8 cellular contexts compared by ENCODE assay signal in genomic region chr3:97823503-97824004, GRCh38. TPM values are rescaled to one million over a fixed set of nuclear protein-coding genes. Genes with fewer than 3 reads are reported as not detected.
DNase-seq lines count a peak whose midpoint lies in the region; ATAC-seq, FAIRE-seq and TF ChIP-seq lines count a peak whose summit lies in the region.

No MANE protein-coding gene starts in this region.

- FAIRE-seq in RCC 7860 (lab: Jason Lieb, UNC) = no peak

- H3K4me3 ChIP-seq in uterus = peak overlapping the region; percentile 80 to 83

- H3K4me1 Mint-ChIP-seq in MCF 10A (ENCODE audit: insufficient read depth, unreplicated experiment) = peaks cover 22% of the 10 kb centered on the region

- H3K27me3 ChIP-seq in uterus = no peaks in the 10 kb centered on the region

- H3K36me3 Mint-ChIP-seq in MCF 10A (ENCODE audit: insufficient read depth, unreplicated experiment) = no peaks in the 10 kb centered on the region

- H3K4me1 ChIP-seq in uterus = no peaks in the 10 kb centered on the region

- H3K36me3 ChIP-seq in uterus = no peaks in the 10 kb centered on the region

- no TSS peak for BruUV-seq in MCF 10A (replicated peaks; lab: Mats Ljungman, UMichigan)

- H3K9me3 ChIP-seq in uterus = no peaks in the 10 kb centered on the region

- peak; percentile 23 for ATAC-seq in Right ventricle myocardium superior (ENCODE audit: poor library complexity)
- no peak for ATAC-seq in Right ventricle myocardium inferior

- CTCF ChIA-PET in MCF 10A (lab: Yijun Ruan, JAX) (interaction anchor here (0.6 to 2.3 kb wide), 7 partner anchors 18 to 196 kb away, joined by 4 to 9 read pairs (median 4); no protein-coding TSS in a partner anchor), GM10248 (lab: Yijun Ruan, JAX) (interaction anchor here (1.0 to 3.2 kb wide), 5 partner anchors 8 to 101 kb away, joined by 3 to 12 read pairs (median 3); no protein-coding TSS in a partner anchor)

- H3K4me3 Mint-ChIP-seq in MCF 10A (ENCODE audit: unreplicated experiment) = peak overlapping the region; percentile 91

- no peaks in the 10 kb centered on the region for H3K9me3 Mint-ChIP-seq in MCF 10A (ENCODE audit: unreplicated experiment)

- TF ChIP-seq POLR2A in uterus (IDR thresholded peaks at IDR 0.05) = no peak

- DNase-seq in Right ventricle myocardium superior = peak; percentile 51
- no peak for DNase-seq in Right ventricle myocardium inferior (ENCODE audit: missing footprints)
- no peak for DNase-seq in MCF 10A (ENCODE audit: unreplicated experiment)
- peak; percentile 58 for DNase-seq in midbrain (lab: John Stamatoyannopoulos, UW)
- DNase-seq in uterus = no peak
- no peak for DNase-seq in RCC 7860 (ENCODE audit: low spot score)
- DNase-seq in NAMALWA (ENCODE audit: low spot score) = no peak
- no peak for DNase-seq in GM10248 (ENCODE audit: extremely low spot score)

- peak overlapping the region; percentile 81 for H3K27ac Mint-ChIP-seq in MCF 10A (ENCODE audit: low read depth, unreplicated experiment)

- intact Hi-C loops in Right ventricle myocardium superior (cut with DNase I) = loop anchor here (10.0 kb wide), 1 partner anchor 111 kb away; no protein-coding TSS in a partner anchor
- intact Hi-C loops in Right ventricle myocardium inferior (cut with DNase I) = loop anchor here (5.0 to 10.0 kb wide), 3 partner anchors 59 to 149 kb away; partner anchors contain the start of gene RIOX2
- intact Hi-C loops in MCF 10A (cut with micrococcal nuclease) = loop anchor here (2.0 kb wide), 1 partner anchor 91 kb away; no protein-coding TSS in a partner anchor
- intact Hi-C loops in uterus (cut with DNase I; ENCODE audit: low total_unique reads) = no loop called here

- peak overlapping the region in 1 of 2 donors; percentile 26 for H3K27ac ChIP-seq in uterus

- POLR2A ChIA-PET in MCF 10A (lab: Yijun Ruan, JAX) = interaction anchor here (0.6 to 4.4 kb wide), 11 partner anchors 12 to 541 kb away, joined by 3 to 64 read pairs (median 12); partner anchors contain the start of gene RIOX2
- POLR2A ChIA-PET in GM10248 (lab: Yijun Ruan, JAX) = no interaction called here

- no peaks in the 10 kb centered on the region for H3K27me3 Mint-ChIP-seq in MCF 10A (ENCODE audit: insufficient read depth, unreplicated experiment)

- TF ChIP-seq CTCF in MCF 10A (IDR thresholded peaks at IDR 0.05; ENCODE audit: unreplicated experiment) = no peak
- no peak for TF ChIP-seq CTCF in uterus (IDR thresholded peaks at IDR 0.05)
- TF ChIP-seq CTCF in GM10248 (IDR thresholded peaks at IDR 0.05; ENCODE audit: control extremely low read depth, extremely low read depth, low read depth, missing control alignments) = no peak

RNA-seq across cellular contexts. Expression of gene CRYBG3, which starts 1.7 kb away (rescaled TPM):
- total RNA-seq in Right ventricle myocardium superior = 18.6 TPM
- 23.1 TPM for total RNA-seq in Right ventricle myocardium inferior
- 7.2 and 10.7 TPM in 2 replicates for total RNA-seq in MCF 10A (2022)
- 10 to 100 TPM; 17.4 to 41.5 (median 38.1) TPM for total RNA-seq in uterus

RNA-seq across cellular contexts. Expression of gene ARL6, which starts 59.0 kb away (rescaled TPM):
- total RNA-seq in Right ventricle myocardium superior = 6.2 TPM
- total RNA-seq in Right ventricle myocardium inferior = 2.5 TPM
- total RNA-seq in MCF 10A (2022) = 4.1 and 4.7 TPM in 2 replicates
- total RNA-seq in uterus = 10 to 100 TPM; 14.6 to 42.5 (median 19.7) TPM

Comparison
In these comparisons a context has a peak if more than half of its experiments do, and no peak if none do; other contexts are left out.
1. DNase-seq: peak in Right ventricle myocardium superior (single experiment) and midbrain (single experiment); none in Right ventricle myocardium inferior (single experiment), MCF 10A (single experiment), uterus (0 of 2), RCC 7860 (single experiment), NAMALWA (single experiment) and GM10248 (single experiment).